2 cellular contexts compared by ENCODE assay signal in genomic region chr1:148716966-148717520, GRCh38. TPM values are rescaled to one million over a fixed set of nuclear protein-coding genes. Genes with fewer than 3 reads are reported as not detected.
"Had no signal": no experiment of that assay in that cellular context is flagged by ENCODE, and none has a peak within 500 bp of the region (broad histone marks: within the 10 kb centered on the region; RNA-seq: fewer than 3 reads in every experiment).

No MANE protein-coding gene starts in this region.

RNA-seq across cellular contexts. Expression of gene NUDT4B, which starts 31.5 kb away (rescaled TPM):
- total RNA-seq: MCF 10A, PC-9 had no signal
